ENCODE assay signal across 9 cellular contexts in genomic region chr4:9123516-9124126, GRCh38. TPM values are rescaled to one million over a fixed set of nuclear protein-coding genes. Genes with fewer than 3 reads are reported as not detected.
DNase-seq lines count a peak whose midpoint lies in the region; ATAC-seq and TF ChIP-seq lines count a peak whose summit lies in the region.
"Not testable (repeated sequence)": the region's sequence is repeated elsewhere in the genome, so short reads cannot be mapped to it uniquely, and the experiment has no call there.
"Had no signal": no experiment of that assay in that cellular context is flagged by ENCODE, and none has a peak within 500 bp of the region (broad histone marks: within the 10 kb centered on the region; RNA-seq: fewer than 3 reads in every experiment).

No MANE protein-coding gene starts in this region.

- H3K9me3 ChIP-seq in CD4-positive, alpha-beta memory T cell (ENCODE audit: control insufficient read depth in 1 of 2, low read length in 2 of 2); HEK293 (ENCODE audit: control insufficient read depth, insufficient read depth, low read depth, low read length); body of pancreas; heart right ventricle: not testable (repeated sequence)

- H3K9me3 Mint-ChIP-seq in CD4-positive, alpha-beta memory T cell: not testable (repeated sequence)

- not testable (repeated sequence) for H3K27me3 Mint-ChIP-seq in CD4-positive, alpha-beta memory T cell

- POLR2A ChIA-PET in CD4-positive, alpha-beta memory T cell (lab: Charles Lee; ENCODE audit: partially characterized antibody); HEK293 (lab: Yijun Ruan, JAX): not testable (repeated sequence)

- not testable (repeated sequence) for H3K36me3 ChIP-seq in CD4-positive, alpha-beta memory T cell (ENCODE audit: insufficient read depth, low read length); HEK293 (ENCODE audit: control insufficient read depth in 2 of 2, insufficient read depth in 1 of 2, low read length in 2 of 2); body of pancreas (replicated peaks in 1 of 2; ENCODE audit: insufficient read depth in 1 of 2, low read depth in 2 of 2); heart right ventricle

- peaks cover 0 to 10% (median 3%) of the 10 kb centered on the region in 4 donors for H3K4me1 Mint-ChIP-seq in CD4-positive, alpha-beta memory T cell

- peak; percentile 55 for ATAC-seq in body of pancreas
- ATAC-seq in heart right ventricle: peak in 1 of 8 donors; percentile 48

- H3K27ac ChIP-seq in CD4-positive, alpha-beta memory T cell (ENCODE audit: low read depth, low read length); HEK293 (ENCODE audit: extremely low read depth, low read depth, low read length); body of pancreas: not testable (repeated sequence)
- peak overlapping the region in 4 of 10 donors; percentile 12 to 46 (median 32) for H3K27ac ChIP-seq in heart right ventricle

- WGBS in body of pancreas, 2 donors: 1 to 2% methylated on average over 15 of the region's 15 CpGs
- WGBS in heart right ventricle, 2 donors: 1 to 4% methylated on average over 15 of the region's 15 CpGs

- DNase-seq in CD4-positive, alpha-beta memory T cell: peak in 4 of 5 donors; percentile 15 to 36 (median 32)
- peak; percentile 21 to 61 for DNase-seq in NCI-H526 (lab: John Stamatoyannopoulos, UW)
- DNase-seq in activated CD4-positive, alpha-beta T cell treated with anti-CD3 and anti-CD28 coated beads for 4 hours: peak; percentile 7 to 24
- DNase-seq in body of pancreas: peak; percentile 59 to 82 (median 71)
- DNase-seq in heart right ventricle: peak in 1 of 2 donors; percentile 54
- DNase-seq in non-pigmented ciliary epithelial cell (ENCODE audit: low read depth): peak; percentile 9
- peak; percentile 4 for DNase-seq in stimulated activated CD8-positive, alpha-beta memory T cell treated with anti-CD3 and anti-CD28 coated beads, Interleukin-7, amount 100 ng/mL, for 24 hours (ENCODE audit: low read depth)

- TF ChIP-seq CTCF in HEK293 (tag by site-specific recombination; IDR thresholded peaks at IDR 0.05): peak; percentile 64; the same call in 1 of the 2 replicates
- TF ChIP-seq CTCF in body of pancreas (IDR thresholded peaks at IDR 0.05): peak; percentile 51 to 97 (median 86)
- peak; percentile 78 to 88 (median 84) for TF ChIP-seq CTCF in heart right ventricle (IDR thresholded peaks at IDR 0.05)

- H3K27me3 ChIP-seq in CD4-positive, alpha-beta memory T cell (ENCODE audit: insufficient read depth, low read length); body of pancreas: not testable (repeated sequence)
- peaks cover 0 to 24% (median 0%) of the 10 kb centered on the region in 7 donors for H3K27me3 ChIP-seq in heart right ventricle

- intact Hi-C loops in CD4-positive, alpha-beta memory T cell (cut with micrococcal nuclease); body of pancreas (cut with DNase I): not testable (repeated sequence)
- intact Hi-C loops in heart right ventricle (cut with DNase I): loop anchor here in 3 of 10 donors (5.0 kb wide), 2 partner anchors 121 to 126 kb away; no protein-coding TSS in a partner anchor

- not testable (repeated sequence) for TF ChIP-seq POLR2A in body of pancreas (IDR thresholded peaks at IDR 0.05)

- H3K4me1 ChIP-seq in CD4-positive, alpha-beta memory T cell (ENCODE audit: insufficient read depth, low read length); HEK293 (ENCODE audit: control insufficient read depth, insufficient read depth, low read length); body of pancreas: not testable (repeated sequence)
- H3K4me1 ChIP-seq in heart right ventricle: peaks cover 0 to 27% (median 11%) of the 10 kb centered on the region in 9 donors

- CTCF ChIA-PET in CD4-positive, alpha-beta memory T cell (lab: Charles Lee; ENCODE audit: partially characterized antibody): not testable (repeated sequence)
- CTCF ChIA-PET in HEK293 (lab: Yijun Ruan, JAX): interaction anchor here (0.7 kb wide), 1 partner anchor 431 kb away, joined by 3 read pairs; no protein-coding TSS in a partner anchor

- H3K36me3 Mint-ChIP-seq in CD4-positive, alpha-beta memory T cell: not testable (repeated sequence)

- H3K4me3 ChIP-seq in CD4-positive, alpha-beta memory T cell (ENCODE audit: low read length in 2 of 2); HEK293 (ENCODE audit: low read depth, low read length); body of pancreas: not testable (repeated sequence)
- H3K4me3 ChIP-seq in heart right ventricle: peak overlapping the region in 1 of 10 donors; percentile 31

- H3K27ac Mint-ChIP-seq in CD4-positive, alpha-beta memory T cell: not testable (repeated sequence)

- peak overlapping the region in 3 of 8 donors; percentile 6 to 58 (median 7) for H3K4me3 Mint-ChIP-seq in CD4-positive, alpha-beta memory T cell

TF ChIP-seq in HEK293, 187 proteins besides CTCF, POLR2A, EP300 and RAD21:
- TF ChIP-seq ZNF654 (tag by site-specific recombination; IDR thresholded peaks at IDR 0.05; ENCODE audit: low read depth) (peak; percentile 89), ZNF335 (tag by site-specific recombination; conservative IDR thresholded peaks at IDR 0.05) (0 out of 2 replicates have a peak, but pooled peaks have one; percentile 29), IKZF3 (tag by site-specific recombination; IDR thresholded peaks at IDR 0.05) (0 out of 2 replicates have a peak, but pooled peaks have one; percentile 17), ZNF2 (tag by site-specific recombination; IDR thresholded peaks at IDR 0.05) (peak; percentile 55; the same call in 1 of the 2 replicates)
- TF ChIP-seq, protein P1, sequence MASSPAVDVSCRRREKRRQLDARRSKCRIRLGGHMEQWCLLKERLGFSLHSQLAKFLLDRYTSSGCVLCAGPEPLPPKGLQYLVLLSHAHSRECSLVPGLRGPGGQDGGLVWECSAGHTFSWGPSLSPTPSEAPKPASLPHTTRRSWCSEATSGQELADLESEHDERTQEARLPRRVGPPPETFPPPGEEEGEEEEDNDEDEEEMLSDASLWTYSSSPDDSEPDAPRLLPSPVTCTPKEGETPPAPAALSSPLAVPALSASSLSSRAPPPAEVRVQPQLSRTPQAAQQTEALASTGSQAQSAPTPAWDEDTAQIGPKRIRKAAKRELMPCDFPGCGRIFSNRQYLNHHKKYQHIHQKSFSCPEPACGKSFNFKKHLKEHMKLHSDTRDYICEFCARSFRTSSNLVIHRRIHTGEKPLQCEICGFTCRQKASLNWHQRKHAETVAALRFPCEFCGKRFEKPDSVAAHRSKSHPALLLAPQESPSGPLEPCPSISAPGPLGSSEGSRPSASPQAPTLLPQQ (tag by site-specific recombination; IDR thresholded peaks at IDR 0.05): 0 out of 2 replicates have a peak, but pooled peaks have one; percentile 18

RNA-seq across cellular contexts. Expression of gene FAM90A26, which starts 46.6 kb away (rescaled TPM):
- not detected for total RNA-seq in CD4-positive, alpha-beta memory T cell
- polyA plus RNA-seq in CD4-positive, alpha-beta memory T cell: not detected
- total RNA-seq in body of pancreas (not detected), heart right ventricle (not detected)
- polyA plus RNA-seq in heart right ventricle: not detected
- total RNA-seq: activated CD8-positive, alpha-beta memory T cell treated with anti-CD3 and anti-CD28 coated beads for 36 hours had no signal
